Comparison of ENCODE assay signal across 20 cellular contexts in genomic region chr12:112401903-112402498, GRCh38.
"Had no signal": no experiment of that assay in that cellular context is flagged by ENCODE, and none has a peak within 500 bp of the region (broad histone marks: within the 10 kb centered on the region; RNA-seq: fewer than 3 reads in every experiment).

No MANE protein-coding gene starts in this region.

- H3K4me3 ChIP-seq: dorsolateral prefrontal cortex, hepatocyte, prostate gland, right atrium auricular region, thoracic aorta, upper lobe of left lung had no signal

- H3K27ac Mint-ChIP-seq: activated naive CD4-positive, alpha-beta T cell treated with anti-CD3 and anti-CD28 coated beads for 36 hours; brain had no signal

- H3K9me3 ChIP-seq: prostate gland, right atrium auricular region, thoracic aorta, upper lobe of left lung had no signal

- H3K4me1 ChIP-seq: prostate gland, right atrium auricular region had no signal

- H3K4me2 ChIP-seq: hepatocyte had no signal

- H3K27me3 Mint-ChIP-seq: brain had no signal

- H3K27me3 ChIP-seq: dorsolateral prefrontal cortex, foreskin keratinocyte, hepatocyte, right atrium auricular region, upper lobe of left lung had no signal

- H2AFZ ChIP-seq: hepatocyte had no signal

- H3K9me3 Mint-ChIP-seq: activated naive CD4-positive, alpha-beta T cell treated with anti-CD3 and anti-CD28 coated beads for 36 hours had no signal

- ATAC-seq: foreskin keratinocyte; left cardiac atrium; naive thymus-derived CD4-positive, alpha-beta T cell had no signal

- H3K4me3 Mint-ChIP-seq: activated naive CD4-positive, alpha-beta T cell treated with anti-CD3 and anti-CD28 coated beads for 36 hours; brain; naive thymus-derived CD4-positive, alpha-beta T cell had no signal

- DNase-seq: activated CD4-positive, alpha-beta T cell treated with anti-CD3 and anti-CD28 coated beads, Interleukin-2, amount 50 U/mL, for 4 hours; activated naive CD4-positive, alpha-beta T cell treated with anti-CD3 and anti-CD28 coated beads for 36 hours; activated T-cell treated with anti-CD3 and anti-CD28 coated beads, Interleukin-2, amount 50 U/mL, for 1 hour; anterior cingulate cortex; caudate nucleus; dorsolateral prefrontal cortex; foreskin keratinocyte; left cardiac atrium; mesenchymal stem cell; naive thymus-derived CD4-positive, alpha-beta T cell; stimulated activated CD4-positive, alpha-beta T cell treated with anti-CD3 and anti-CD28 coated beads, Interleukin-15, amount 100 ng/mL, for 24 hours; stimulated activated CD4-positive, alpha-beta T cell treated with anti-CD3 and anti-CD28 coated beads, Interleukin-2, amount 100 ng/mL, for 48 hours; T-helper 2 cell; upper lobe of left lung had no signal

- H3K27ac ChIP-seq: dorsolateral prefrontal cortex, foreskin keratinocyte, hepatocyte, prostate gland, right atrium auricular region, thoracic aorta, upper lobe of left lung, VCaP had no signal
